In genomic region chr2:215431290-215431689, GRCh38 we compare ENCODE assay signal across 16 cellular contexts. TPM values are rescaled to one million over a fixed set of nuclear protein-coding genes. Genes with fewer than 3 reads are reported as not detected.
A peak's percentile ranks its signal among the peaks of the same experiment; 100 is the strongest.
DNase-seq lines count a peak whose midpoint lies in the region; ATAC-seq and TF ChIP-seq lines count a peak whose summit lies in the region.
"Had no signal": no experiment of that assay in that cellular context is flagged by ENCODE, and none has a peak within 500 bp of the region (broad histone marks: within the 10 kb centered on the region; RNA-seq: fewer than 3 reads in every experiment).

No MANE protein-coding gene starts in this region.

- DNase-seq in cardiac muscle cell (ENCODE audit: low read depth in 1 of 2, low spot score in 1 of 2): peak in 1 of 2 donors; percentile 47
- DNase-seq in left ventricle myocardium inferior: no peak
- DNase-seq in esophagus muscularis mucosa (ENCODE audit: extremely low spot score): no peak
- DNase-seq in uterus: no peak
- DNase-seq in posterior vena cava (ENCODE audit: low spot score): no peak
- no peak for DNase-seq in activated effector memory CD4-positive, alpha-beta T cell treated with anti-CD3 and anti-CD28 coated beads, Interleukin-2, amount 50 U/mL, for 16 hours
- DNase-seq: activated CD4-positive, alpha-beta T cell treated with anti-CD3 and anti-CD28 coated beads for 36 hours; CD8-positive, alpha-beta T cell; DMS79 treated with DMSO at 0.1 percent for 48 hours; GOT3; NCI-H1694 treated with DMSO at 0.1 percent for 48 hours; NK-92 treated with Interleukin-12 subunit alpha and Interleukin-12 subunit beta, amount 100 ng/mL, for 24 hours; spleen had no signal

- H3K4me1 ChIP-seq in cardiac muscle cell (ENCODE audit: low read depth): peaks cover 4% of the 10 kb centered on the region
- H3K4me1 ChIP-seq in left ventricle myocardium inferior: peaks cover 18% of the 10 kb centered on the region
- peaks cover 6 to 74% (median 66%) of the 10 kb centered on the region in 4 donors for H3K4me1 ChIP-seq in esophagus muscularis mucosa
- H3K4me1 ChIP-seq in muscle layer of duodenum (ENCODE audit: control insufficient read depth in 1 of 2, insufficient read depth in 2 of 2, low read length in 2 of 2): peaks cover 0 to 11% of the 10 kb centered on the region in 2 donors
- no peaks in the 10 kb centered on the region for H3K4me1 ChIP-seq in uterus

- TF ChIP-seq EP300 in esophagus muscularis mucosa (IDR thresholded peaks at IDR 0.05): no peak

- H3K9me3 ChIP-seq in cardiac muscle cell (ENCODE audit: low read depth) (no peaks in the 10 kb centered on the region), left ventricle myocardium inferior (replicated peaks) (no peaks in the 10 kb centered on the region), esophagus muscularis mucosa (no peaks in the 10 kb centered on the region), muscle layer of duodenum (ENCODE audit: control insufficient read depth in 1 of 2, low read length in 2 of 2) (no peaks in the 10 kb centered on the region), uterus (no peaks in the 10 kb centered on the region)
- H3K9me3 ChIP-seq: spleen had no signal

- no peak for TF ChIP-seq CTCF in cardiac muscle cell (IDR thresholded peaks at IDR 0.05; ENCODE audit: low read depth, low read length)
- no peak for TF ChIP-seq CTCF in left ventricle myocardium inferior (IDR thresholded peaks at IDR 0.05; ENCODE audit: borderline replicate concordance)
- no peak for TF ChIP-seq CTCF in esophagus muscularis mucosa (IDR thresholded peaks at IDR 0.05)
- no peak for TF ChIP-seq CTCF in uterus (IDR thresholded peaks at IDR 0.05)

- peaks cover 26% of the 10 kb centered on the region for H3K36me3 ChIP-seq in cardiac muscle cell
- peaks cover 50% of the 10 kb centered on the region for H3K36me3 ChIP-seq in left ventricle myocardium inferior
- H3K36me3 ChIP-seq in esophagus muscularis mucosa: peaks cover 13 to 65% (median 24%) of the 10 kb centered on the region in 4 donors
- peaks cover 34 to 55% of the 10 kb centered on the region in 2 donors for H3K36me3 ChIP-seq in muscle layer of duodenum (ENCODE audit: control insufficient read depth in 1 of 2, insufficient read depth in 2 of 2, low read length in 2 of 2)
- no peaks in the 10 kb centered on the region for H3K36me3 ChIP-seq in uterus
- H3K36me3 ChIP-seq: spleen had no signal

- no peak for TF ChIP-seq POLR2A in esophagus muscularis mucosa (IDR thresholded peaks at IDR 0.05; ENCODE audit: low read depth)
- no peak for TF ChIP-seq POLR2A in uterus (IDR thresholded peaks at IDR 0.05)

- H3K4me3 ChIP-seq in cardiac muscle cell (no peak overlapping the region), left ventricle myocardium inferior (no peak overlapping the region), esophagus muscularis mucosa (peak overlapping the region; percentile 74 to 95 (median 88)), muscle layer of duodenum (ENCODE audit: low read depth in 1 of 2, low read length in 2 of 2) (peak overlapping the region in 1 of 2 donors; percentile 88), uterus (no peak overlapping the region)
- H3K4me3 ChIP-seq: spleen had no signal

- WGBS in esophagus muscularis mucosa: 14% methylated on average over 2 of the region's 2 CpGs

- intact Hi-C loops in left ventricle myocardium inferior (cut with micrococcal nuclease) (no loop called here), esophagus muscularis mucosa (cut with DNase I) (loop anchor here (10.0 kb wide), 2 partner anchors 234 to 404 kb away; no protein-coding TSS in a partner anchor), uterus (cut with DNase I; ENCODE audit: low total_unique reads) (no loop called here), posterior vena cava (cut with DNase I) (no loop called here)

- peak overlapping the region; percentile 0 for H3K27ac ChIP-seq in cardiac muscle cell
- H3K27ac ChIP-seq in left ventricle myocardium inferior (replicated peaks): no peak overlapping the region
- peak overlapping the region; percentile 87 to 97 (median 96) for H3K27ac ChIP-seq in esophagus muscularis mucosa (replicated peaks in 1 of 4)
- H3K27ac ChIP-seq in muscle layer of duodenum (ENCODE audit: low read length): peak overlapping the region; percentile 54
- H3K27ac ChIP-seq in uterus: peak overlapping the region; percentile 37 to 98
- H3K27ac ChIP-seq: spleen had no signal

- ATAC-seq in GM21717 (IDR thresholded peaks at IDR 0.05; ENCODE audit: unreplicated experiment): no peak
- ATAC-seq: activated CD4-positive, alpha-beta T cell treated with anti-CD3 and anti-CD28 coated beads for 36 hours; activated T-helper 17 cell treated with anti-CD3 and anti-CD28 coated beads, Interleukin-2, amount 50 U/mL, for 72 hours; CD8-positive, alpha-beta T cell had no signal

- H3K27me3 ChIP-seq in cardiac muscle cell (no peaks in the 10 kb centered on the region), left ventricle myocardium inferior (ENCODE audit: low read depth) (peaks cover 11% of the 10 kb centered on the region), esophagus muscularis mucosa (no peaks in the 10 kb centered on the region), muscle layer of duodenum (ENCODE audit: low read depth, low read length) (no peaks in the 10 kb centered on the region), uterus (no peaks in the 10 kb centered on the region)

RNA-seq across cellular contexts. Expression of gene FN1, which starts 4.6 kb away (rescaled TPM):
- total RNA-seq in cardiac muscle cell (241 and 335 TPM in 2 replicates), left ventricle myocardium inferior (154 TPM), esophagus muscularis mucosa (1,000 to 10,000 TPM; 2,256 to 4,873 (median 2,950) TPM), uterus (1,000 to 10,000 TPM in 1 of 4 donors, 100 to 1,000 TPM in 3; 218 to 1,074 (median 261) TPM), posterior vena cava (1,000 to 10,000 TPM; 2,588 to 3,239 TPM)
- 164 and 240 TPM in 2 replicates for polyA plus RNA-seq in cardiac muscle cell
- total RNA-seq: CD8-positive, alpha-beta T cell had no signal

Comparison
In these comparisons a context has a peak if more than half of its experiments do, and no peak if none do; other contexts are left out.
1. H3K4me3 ChIP-seq: peak in esophagus muscularis mucosa (4 of 4); none in cardiac muscle cell (single experiment), left ventricle myocardium inferior (single experiment) and uterus (0 of 2).